9 cellular contexts compared by ENCODE assay signal in the genomic region with DNA sequence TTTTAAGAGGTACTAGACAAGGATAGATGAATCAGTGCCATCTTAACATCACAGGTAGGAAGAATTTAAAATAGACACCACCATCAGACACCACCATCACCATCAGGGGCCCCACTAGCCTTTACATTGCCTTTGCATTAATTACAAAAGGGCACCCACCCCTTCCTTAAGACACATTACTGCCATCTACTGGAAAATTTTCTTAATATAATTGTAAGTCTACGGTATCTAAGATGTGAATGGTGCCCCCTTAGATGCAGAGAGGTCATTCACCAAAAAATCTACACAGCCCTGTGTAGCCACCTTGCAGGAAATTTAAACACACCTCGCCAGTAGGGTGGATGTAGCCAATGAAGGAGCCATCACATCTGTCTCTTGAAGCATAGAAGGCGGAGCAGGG.
DNase-seq lines count a peak whose midpoint lies in the region; ATAC-seq, FAIRE-seq and TF ChIP-seq lines count a peak whose summit lies in the region.
"Had no signal": no experiment of that assay in that cellular context is flagged by ENCODE, and none has a peak within 500 bp of the region (broad histone marks: within the 10 kb centered on the region; RNA-seq: fewer than 3 reads in every experiment).

No MANE protein-coding gene starts in this region.

- DNase-seq in activated T-cell treated with anti-CD3 and anti-CD28 coated beads, Interleukin-2, amount 50 U/mL, for 4 hours = no peak
- no peak for DNase-seq in activated T-cell treated with anti-CD3 and anti-CD28 coated beads, Interleukin-2, amount 50 U/mL, for 1 hour
- peak; percentile 33 to 60 for DNase-seq in Kasumi-1 (lab: John Stamatoyannopoulos, UW)
- no peak for DNase-seq in astrocyte (ENCODE audit: low read depth)
- peak; percentile 13 for DNase-seq in renal cortical epithelial cell (ENCODE audit: low read depth)
- DNase-seq in activated CD4-positive, alpha-beta memory T cell treated with anti-CD3 and anti-CD28 coated beads for 36 hours = no peak

- intact Hi-C loops in activated CD4-positive, alpha-beta memory T cell treated with anti-CD3 and anti-CD28 coated beads for 36 hours (cut with micrococcal nuclease) = loop anchor here (1.0 kb wide), 3 partner anchors 185 to 231 kb away; no protein-coding TSS in a partner anchor

- H3K79me2 ChIP-seq in astrocyte (ENCODE audit: insufficient read depth, low read length) = no peaks in the 10 kb centered on the region

- H3K27me3 Mint-ChIP-seq in activated T-cell treated with anti-CD3 and anti-CD28 coated beads, Interleukin-2, amount 50 U/mL, for 4 hours (ENCODE audit: low read depth) = no peaks in the 10 kb centered on the region
- peaks cover 4% of the 10 kb centered on the region for H3K27me3 Mint-ChIP-seq in astrocyte (ENCODE audit: low read depth, unreplicated experiment)
- no peaks in the 10 kb centered on the region for H3K27me3 Mint-ChIP-seq in activated CD4-positive, alpha-beta memory T cell treated with anti-CD3 and anti-CD28 coated beads for 36 hours

- POLR2A ChIA-PET in activated CD4-positive, alpha-beta memory T cell treated with anti-CD3 and anti-CD28 coated beads for 36 hours (lab: Charles Lee) = no interaction called here

- no peak for TF ChIP-seq CTCF in astrocyte (IDR thresholded peaks at IDR 0.05; ENCODE audit: insufficient read depth, low read depth, low read length)

- H2AFZ ChIP-seq in astrocyte (ENCODE audit: low read depth, low read length) = no peak overlapping the region

- ATAC-seq in activated T-cell treated with anti-CD3 and anti-CD28 coated beads, Interleukin-2, amount 50 U/mL, for 4 hours = peak; percentile 46 to 52
- no peak for ATAC-seq in GM18870 (IDR thresholded peaks at IDR 0.05; ENCODE audit: unreplicated experiment)
- ATAC-seq in GM18505 (IDR thresholded peaks at IDR 0.05; ENCODE audit: unreplicated experiment) = no peak

- no peak overlapping the region for H3K9ac ChIP-seq in astrocyte (ENCODE audit: low read length)

- H4K20me1 ChIP-seq in astrocyte (ENCODE audit: insufficient read depth, low read length) = no peaks in the 10 kb centered on the region

- no peaks in the 10 kb centered on the region for H3K4me1 Mint-ChIP-seq in activated T-cell treated with anti-CD3 and anti-CD28 coated beads, Interleukin-2, amount 50 U/mL, for 4 hours (ENCODE audit: low read depth)
- H3K4me1 Mint-ChIP-seq in astrocyte (ENCODE audit: low read depth, unreplicated experiment) = no peaks in the 10 kb centered on the region
- no peaks in the 10 kb centered on the region for H3K4me1 Mint-ChIP-seq in activated CD4-positive, alpha-beta memory T cell treated with anti-CD3 and anti-CD28 coated beads for 36 hours (ENCODE audit: low read depth)

- no peaks in the 10 kb centered on the region for H3K9me3 Mint-ChIP-seq in activated T-cell treated with anti-CD3 and anti-CD28 coated beads, Interleukin-2, amount 50 U/mL, for 4 hours
- H3K9me3 Mint-ChIP-seq in astrocyte (ENCODE audit: unreplicated experiment) = no peaks in the 10 kb centered on the region
- H3K9me3 Mint-ChIP-seq in activated CD4-positive, alpha-beta memory T cell treated with anti-CD3 and anti-CD28 coated beads for 36 hours = no peaks in the 10 kb centered on the region

- no peak overlapping the region for H3K27ac Mint-ChIP-seq in astrocyte (ENCODE audit: unreplicated experiment)
- H3K27ac Mint-ChIP-seq in activated CD4-positive, alpha-beta memory T cell treated with anti-CD3 and anti-CD28 coated beads for 36 hours = no peak overlapping the region

- H3K4me3 ChIP-seq in astrocyte (ENCODE audit: insufficient read depth, low read depth, low read length) = no peak overlapping the region
- H3K4me3 ChIP-seq: SK-N-MC had no signal

- H3K4me2 ChIP-seq in astrocyte (ENCODE audit: low read length) = no peak overlapping the region

- H3K9me3 ChIP-seq in astrocyte (ENCODE audit: insufficient read depth, low read depth, low read length) = no peaks in the 10 kb centered on the region

- no peaks in the 10 kb centered on the region for H3K27me3 ChIP-seq in astrocyte (ENCODE audit: insufficient read depth, low read length)

- H3K36me3 Mint-ChIP-seq in activated T-cell treated with anti-CD3 and anti-CD28 coated beads, Interleukin-2, amount 50 U/mL, for 4 hours (ENCODE audit: insufficient read depth) = no peaks in the 10 kb centered on the region
- no peaks in the 10 kb centered on the region for H3K36me3 Mint-ChIP-seq in astrocyte (ENCODE audit: low read depth, unreplicated experiment)
- no peaks in the 10 kb centered on the region for H3K36me3 Mint-ChIP-seq in activated CD4-positive, alpha-beta memory T cell treated with anti-CD3 and anti-CD28 coated beads for 36 hours

- H3K4me1 ChIP-seq in astrocyte (ENCODE audit: insufficient read depth, low read length) = no peaks in the 10 kb centered on the region

- no peak overlapping the region for H3K27ac ChIP-seq in astrocyte (ENCODE audit: low read depth, low read length)
- H3K27ac ChIP-seq: SK-N-MC had no signal

- no peak for TF ChIP-seq POLR2A in GM18505 (IDR thresholded peaks at IDR 0.05; ENCODE audit: borderline replicate concordance, extremely low read depth, insufficient read depth, insufficient read length)

- H3K4me3 Mint-ChIP-seq in activated T-cell treated with anti-CD3 and anti-CD28 coated beads, Interleukin-2, amount 50 U/mL, for 4 hours = no peak overlapping the region
- H3K4me3 Mint-ChIP-seq in astrocyte (ENCODE audit: unreplicated experiment) = no peak overlapping the region
- H3K4me3 Mint-ChIP-seq in activated CD4-positive, alpha-beta memory T cell treated with anti-CD3 and anti-CD28 coated beads for 36 hours = no peak overlapping the region

- no peaks in the 10 kb centered on the region for H3K36me3 ChIP-seq in astrocyte (ENCODE audit: insufficient read depth, low read length)

- CTCF ChIA-PET in activated CD4-positive, alpha-beta memory T cell treated with anti-CD3 and anti-CD28 coated beads for 36 hours (lab: Charles Lee) = interaction anchor here (1.6 to 2.4 kb wide), 2 partner anchors 13 to 218 kb away, joined by 5 to 17 read pairs; no protein-coding TSS in a partner anchor

- FAIRE-seq in astrocyte (lab: Jason Lieb, UNC) = peak; percentile 50

Comparison
In these comparisons a context has a peak if more than half of its experiments do, and no peak if none do; other contexts are left out.
1. ATAC-seq: peak in activated T-cell treated with anti-CD3 and anti-CD28 coated beads, Interleukin-2, amount 50 U/mL, for 4 hours (2 of 2); none in GM18870 (single experiment) and GM18505 (single experiment).
2. DNase-seq: peak in Kasumi-1 (2 of 2) and renal cortical epithelial cell (single experiment); none in activated T-cell treated with anti-CD3 and anti-CD28 coated beads, Interleukin-2, amount 50 U/mL, for 4 hours (single experiment), activated T-cell treated with anti-CD3 and anti-CD28 coated beads, Interleukin-2, amount 50 U/mL, for 1 hour (single experiment), astrocyte (single experiment) and activated CD4-positive, alpha-beta memory T cell treated with anti-CD3 and anti-CD28 coated beads for 36 hours (single experiment).